Comparison of ENCODE assay signal across 8 cellular contexts in genomic region chr9:96619491-96620154, GRCh38. TPM values are rescaled to one million over a fixed set of nuclear protein-coding genes. Genes with fewer than 3 reads are reported as not detected.
DNase-seq lines count a peak whose midpoint lies in the region; ATAC-seq and TF ChIP-seq lines count a peak whose summit lies in the region.

Gene CDC14B, minus strand, starts transcription at chr9:96619843. Its CDS starts 465 bp downstream, at chr9:96619378.

- no peaks in the 10 kb centered on the region for H3K36me3 ChIP-seq in CD8-positive, alpha-beta T cell (ENCODE audit: insufficient read depth, low read length)

- CTCF ChIA-PET in CD8-positive, alpha-beta T cell (lab: Charles Lee), result no interaction called here

- H3K27me3 Mint-ChIP-seq in CD8-positive, alpha-beta T cell (ENCODE audit: low read depth), result peaks cover 55% of the 10 kb centered on the region
- no peaks in the 10 kb centered on the region; the same call in 1 of the 2 replicates for H3K27me3 Mint-ChIP-seq in HFFc6 (ENCODE audit: insufficient read depth)

- H3K4me3 ChIP-seq in CD8-positive, alpha-beta T cell (ENCODE audit: low read depth, low read length), result peak within 1 kb of the TSS; percentile 46

- TF ChIP-seq CTCF in CD8-positive, alpha-beta T cell (IDR thresholded peaks at IDR 0.05), result no peak
- TF ChIP-seq CTCF in HFFc6 (IDR thresholded peaks at IDR 0.05), result peak; percentile 21; the same call in 1 of the 2 replicates

- H3K36me3 Mint-ChIP-seq in CD8-positive, alpha-beta T cell, result no peaks in the 10 kb centered on the region
- H3K36me3 Mint-ChIP-seq in HFFc6 (ENCODE audit: low read depth), result no peaks in the 10 kb centered on the region

- H3K4me3 Mint-ChIP-seq in CD8-positive, alpha-beta T cell, result peak within 1 kb of the TSS; percentile 75
- peak within 1 kb of the TSS; percentile 86 for H3K4me3 Mint-ChIP-seq in HFFc6

- H3K9me3 Mint-ChIP-seq in CD8-positive, alpha-beta T cell, result no peaks in the 10 kb centered on the region
- H3K9me3 Mint-ChIP-seq in HFFc6, result no peaks in the 10 kb centered on the region

- H3K27ac ChIP-seq in CD8-positive, alpha-beta T cell (ENCODE audit: low read depth, low read length), result no peak within 1 kb of the TSS

- DNase-seq in CD8-positive, alpha-beta T cell, result peak; percentile 36 to 78 (median 57)
- DNase-seq in HFFc6, result peak; percentile 74
- peak; percentile 89 for DNase-seq in NCI-H226
- DNase-seq in activated CD4-positive, alpha-beta T cell treated with anti-CD3 and anti-CD28 coated beads, Interleukin-2, amount 50 U/mL, for 1 hour, result peak; percentile 77
- peak; percentile 36 for DNase-seq in cortex of kidney (lab: John Stamatoyannopoulos, UW)
- DNase-seq in kidney tubule cell (ENCODE audit: low spot score), result peak; percentile 92
- DNase-seq in stimulated activated CD4-positive, alpha-beta T cell treated with anti-CD3 and anti-CD28 coated beads, Interleukin-15, amount 100 ng/mL, for 1 hour (ENCODE audit: low read depth in 1 of 2, low spot score in 1 of 2), result peak; percentile 30 to 58

- peaks cover 10% of the 10 kb centered on the region for H3K27me3 ChIP-seq in CD8-positive, alpha-beta T cell (ENCODE audit: insufficient read depth, low read length)

- POLR2A ChIA-PET in CD8-positive, alpha-beta T cell (lab: Charles Lee), result interaction anchor here (1.3 kb wide), 1 partner anchor 55 kb away, joined by 3 read pairs; no protein-coding TSS in a partner anchor

- intact Hi-C loops in CD8-positive, alpha-beta T cell (cut with DNase I, micrococcal nuclease), result no loop called here

- H3K9me3 ChIP-seq in CD8-positive, alpha-beta T cell (ENCODE audit: low read length), result no peaks in the 10 kb centered on the region

- H3K4me1 ChIP-seq in CD8-positive, alpha-beta T cell (ENCODE audit: insufficient read depth, low read length), result peaks cover 20% of the 10 kb centered on the region

- H3K4me1 Mint-ChIP-seq in CD8-positive, alpha-beta T cell (ENCODE audit: low read depth), result peaks cover 11% of the 10 kb centered on the region
- H3K4me1 Mint-ChIP-seq in HFFc6 (ENCODE audit: low read depth), result peaks cover 48% of the 10 kb centered on the region

- ATAC-seq in CD8-positive, alpha-beta T cell, result peak; percentile 72
- ATAC-seq in HG03460 (IDR thresholded peaks at IDR 0.05; ENCODE audit: unreplicated experiment), result no peak

- no peak within 1 kb of the TSS for H3K27ac Mint-ChIP-seq in CD8-positive, alpha-beta T cell
- H3K27ac Mint-ChIP-seq in HFFc6, result peak within 1 kb of the TSS; percentile 71

RNA-seq across cellular contexts. Expression of gene CDC14B, which starts in this region (rescaled TPM):
- 1 to 10 TPM; 2.2 to 2.4 TPM for total RNA-seq in CD8-positive, alpha-beta T cell
- 10 to 100 TPM; 10.7 to 14.9 (median 12.1) TPM for total RNA-seq in HFFc6 (2021; fragmentation: NEBNext Ultra II Directional; extraction: Animal tissue kit (Norgen Biotek cat#: 25700))

Comparison
In these comparisons a context has a peak if more than half of its experiments do, and no peak if none do; other contexts are left out.
1. DNase-seq: peak in every context shown above with its lines; median percentile 92 in kidney tubule cell; 89 in NCI-H226; 77 in activated CD4-positive, alpha-beta T cell treated with anti-CD3 and anti-CD28 coated beads, Interleukin-2, amount 50 U/mL, for 1 hour; 74 in HFFc6; 57 in CD8-positive, alpha-beta T cell; 44 in stimulated activated CD4-positive, alpha-beta T cell treated with anti-CD3 and anti-CD28 coated beads, Interleukin-15, amount 100 ng/mL, for 1 hour; 36 in cortex of kidney.